Comparison of ENCODE assay signal across 8 cellular contexts in genomic region chr9:35691757-35692301, GRCh38.
A peak's percentile ranks its signal among the peaks of the same experiment; 100 is the strongest.
DNase-seq lines count a peak whose midpoint lies in the region; ATAC-seq and TF ChIP-seq lines count a peak whose summit lies in the region.

No MANE protein-coding gene starts in this region.

- peak overlapping the region; percentile 87 for H3K4me3 ChIP-seq in iPS-20b (ENCODE audit: low read length)

- H3K9ac ChIP-seq in iPS-20b (ENCODE audit: low read depth, low read length) = no peak overlapping the region

- H3K36me3 Mint-ChIP-seq in T-helper 1 cell treated with Interleukin-12 subunit alpha and Interleukin-12 subunit beta and Interleukin-4 antibody, amounts not matched to agents 30 μg/mL and 1 μg/mL, for 36 hours (ENCODE audit: low read depth) = peaks cover 7% of the 10 kb centered on the region
- peaks cover 6% of the 10 kb centered on the region in 2 donors for H3K36me3 Mint-ChIP-seq in stimulated activated naive B cell treated with anti-CD40 and anti-IgM and Interleukin-4, amounts not matched to agents 10 μg/mL and 1 μg/mL and 100 μg/mL, for 72 hours

- TF ChIP-seq CTCF in VCaP (conservative IDR thresholded peaks at IDR 0.05) = no peak

- ATAC-seq in stimulated activated naive B cell treated with anti-CD40 and anti-IgM and Interleukin-4, amounts not matched to agents 10 μg/mL and 1 μg/mL and 100 μg/mL, for 72 hours (replicated peaks) = no peak

- peaks cover 11% of the 10 kb centered on the region for H3K4me1 ChIP-seq in iPS-20b (ENCODE audit: insufficient read depth, low read length)

- H3K9me3 ChIP-seq in iPS-20b (ENCODE audit: insufficient read depth, low read depth, low read length) = no peaks in the 10 kb centered on the region

- no peak for DNase-seq in T-helper 1 cell
- DNase-seq in stimulated activated naive B cell treated with anti-CD40 and anti-IgM and Interleukin-4, amounts not matched to agents 10 μg/mL and 1 μg/mL and 100 μg/mL, for 72 hours = no peak
- DNase-seq in NAMALWA (ENCODE audit: low spot score) = no peak
- DNase-seq in COLO829 (ENCODE audit: low spot score) = no peak
- DNase-seq in NCI-H446 (lab: John Stamatoyannopoulos, UW) = no peak

- H3K4me1 Mint-ChIP-seq in T-helper 1 cell treated with Interleukin-12 subunit alpha and Interleukin-12 subunit beta and Interleukin-4 antibody, amounts not matched to agents 30 μg/mL and 1 μg/mL, for 36 hours (ENCODE audit: low read depth) = peaks cover 18% of the 10 kb centered on the region
- peaks cover 21 to 39% of the 10 kb centered on the region in 2 donors for H3K4me1 Mint-ChIP-seq in stimulated activated naive B cell treated with anti-CD40 and anti-IgM and Interleukin-4, amounts not matched to agents 10 μg/mL and 1 μg/mL and 100 μg/mL, for 72 hours

- H3K9me3 Mint-ChIP-seq in T-helper 1 cell treated with Interleukin-12 subunit alpha and Interleukin-12 subunit beta and Interleukin-4 antibody, amounts not matched to agents 30 μg/mL and 1 μg/mL, for 36 hours = no peaks in the 10 kb centered on the region
- H3K9me3 Mint-ChIP-seq in stimulated activated naive B cell treated with anti-CD40 and anti-IgM and Interleukin-4, amounts not matched to agents 10 μg/mL and 1 μg/mL and 100 μg/mL, for 72 hours = no peaks in the 10 kb centered on the region

- peak overlapping the region; percentile 12 for H3K27ac Mint-ChIP-seq in T-helper 1 cell treated with Interleukin-12 subunit alpha and Interleukin-12 subunit beta and Interleukin-4 antibody, amounts not matched to agents 30 μg/mL and 1 μg/mL, for 36 hours
- no peak overlapping the region for H3K27ac Mint-ChIP-seq in stimulated activated naive B cell treated with anti-CD40 and anti-IgM and Interleukin-4, amounts not matched to agents 10 μg/mL and 1 μg/mL and 100 μg/mL, for 72 hours

- peak overlapping the region; percentile 79 for H3K4me3 Mint-ChIP-seq in T-helper 1 cell treated with Interleukin-12 subunit alpha and Interleukin-12 subunit beta and Interleukin-4 antibody, amounts not matched to agents 30 μg/mL and 1 μg/mL, for 36 hours
- H3K4me3 Mint-ChIP-seq in stimulated activated naive B cell treated with anti-CD40 and anti-IgM and Interleukin-4, amounts not matched to agents 10 μg/mL and 1 μg/mL and 100 μg/mL, for 72 hours = peak overlapping the region; percentile 92 to 93

- no peaks in the 10 kb centered on the region for H3K27me3 ChIP-seq in iPS-20b (ENCODE audit: insufficient read depth, low read length)

- no peaks in the 10 kb centered on the region for H3K27me3 Mint-ChIP-seq in T-helper 1 cell treated with Interleukin-12 subunit alpha and Interleukin-12 subunit beta and Interleukin-4 antibody, amounts not matched to agents 30 μg/mL and 1 μg/mL, for 36 hours (ENCODE audit: low read depth)
- H3K27me3 Mint-ChIP-seq in stimulated activated naive B cell treated with anti-CD40 and anti-IgM and Interleukin-4, amounts not matched to agents 10 μg/mL and 1 μg/mL and 100 μg/mL, for 72 hours = no peaks in the 10 kb centered on the region

- peaks cover 33% of the 10 kb centered on the region for H3K36me3 ChIP-seq in iPS-20b (ENCODE audit: insufficient read depth, low read depth, low read length)

- H3K27ac ChIP-seq in VCaP (peak overlapping the region; percentile 86; the same call in 1 of the 2 replicates), iPS-20b (ENCODE audit: low read length) (no peak overlapping the region)
